Comparison of ENCODE assay signal across 8 cellular contexts in genomic region chr2:25250331-25251031, GRCh38.
DNase-seq lines count a peak whose midpoint lies in the region; ATAC-seq and TF ChIP-seq lines count a peak whose summit lies in the region.

No MANE protein-coding gene starts in this region.

- no peaks in the 10 kb centered on the region for H3K9me3 Mint-ChIP-seq in activated CD4-positive, alpha-beta memory T cell treated with anti-CD3 and anti-CD28 coated beads for 36 hours

- H3K4me1 ChIP-seq in spleen (peaks cover 12 to 73% (median 32%) of the 10 kb centered on the region in 6 donors), esophagus muscularis mucosa (peaks cover 17 to 30% (median 24%) of the 10 kb centered on the region in 4 donors)

- POLR2A ChIA-PET in activated CD4-positive, alpha-beta memory T cell treated with anti-CD3 and anti-CD28 coated beads for 36 hours (lab: Charles Lee): interaction anchor here (0.9 kb wide), 1 partner anchor 25 kb away, joined by 3 read pairs; no protein-coding TSS in a partner anchor

- H3K27me3 Mint-ChIP-seq in activated CD4-positive, alpha-beta memory T cell treated with anti-CD3 and anti-CD28 coated beads for 36 hours: no peaks in the 10 kb centered on the region

- TF ChIP-seq POLR2A in spleen (IDR thresholded peaks at IDR 0.05): no peak
- no peak for TF ChIP-seq POLR2A in esophagus muscularis mucosa (IDR thresholded peaks at IDR 0.05; ENCODE audit: low read depth)

- CTCF ChIA-PET in activated CD4-positive, alpha-beta memory T cell treated with anti-CD3 and anti-CD28 coated beads for 36 hours (lab: Charles Lee): interaction anchor here (0.7 to 1.2 kb wide), 6 partner anchors 10 to 275 kb away, joined by 3 to 4 read pairs (median 3); no protein-coding TSS in a partner anchor

- H3K4me1 Mint-ChIP-seq in activated CD4-positive, alpha-beta memory T cell treated with anti-CD3 and anti-CD28 coated beads for 36 hours (ENCODE audit: low read depth): peaks cover 23% of the 10 kb centered on the region

- H3K4me3 ChIP-seq in fibroblast of mammary gland (ENCODE audit: control insufficient read depth, low read depth, low read length): no peak overlapping the region
- H3K4me3 ChIP-seq in spleen: peak overlapping the region in 5 of 8 donors; percentile 52 to 82 (median 61)
- H3K4me3 ChIP-seq in esophagus muscularis mucosa: no peak overlapping the region

- H3K27ac ChIP-seq in spleen: peak overlapping the region in 6 of 8 donors; percentile 83 to 91 (median 88)
- peak overlapping the region in 1 of 4 donors; percentile 85 for H3K27ac ChIP-seq in esophagus muscularis mucosa (replicated peaks in 1 of 4)

- TF ChIP-seq CTCF in GM20000 (IDR thresholded peaks at IDR 0.05; ENCODE audit: extremely low read depth, missing control alignments): no peak
- TF ChIP-seq CTCF in fibroblast of mammary gland (conservative IDR thresholded peaks at IDR 0.05; ENCODE audit: control insufficient read depth, insufficient read depth, low read depth, low read length): no peak
- TF ChIP-seq CTCF in spleen (IDR thresholded peaks at IDR 0.05 in 8 of 11, conservative IDR thresholded peaks at IDR 0.05 in 3 of 11): no peak
- TF ChIP-seq CTCF in esophagus muscularis mucosa (IDR thresholded peaks at IDR 0.05): no peak

- peak overlapping the region; percentile 76 for H3K27ac Mint-ChIP-seq in activated CD4-positive, alpha-beta memory T cell treated with anti-CD3 and anti-CD28 coated beads for 36 hours

- H3K36me3 ChIP-seq in spleen: peaks cover 4 to 43% (median 31%) of the 10 kb centered on the region in 6 donors
- peaks cover 34 to 41% (median 38%) of the 10 kb centered on the region in 4 donors for H3K36me3 ChIP-seq in esophagus muscularis mucosa

- 54 to 69% (median 57%) methylated on average over 27 of the region's 27 CpGs for WGBS in spleen, 5 donors
- WGBS in esophagus muscularis mucosa: 77% methylated on average over 17 of the region's 27 CpGs

- no peak for TF ChIP-seq EP300 in esophagus muscularis mucosa (IDR thresholded peaks at IDR 0.05)

- peak overlapping the region; percentile 75 for H3K4me3 Mint-ChIP-seq in activated CD4-positive, alpha-beta memory T cell treated with anti-CD3 and anti-CD28 coated beads for 36 hours

- peaks cover 45% of the 10 kb centered on the region for H3K36me3 Mint-ChIP-seq in activated CD4-positive, alpha-beta memory T cell treated with anti-CD3 and anti-CD28 coated beads for 36 hours

- intact Hi-C loops in activated CD4-positive, alpha-beta memory T cell treated with anti-CD3 and anti-CD28 coated beads for 36 hours (cut with micrococcal nuclease): no loop called here
- intact Hi-C loops in spleen (cut with DNase I; ENCODE audit: low total_unique reads) (no loop called here), esophagus muscularis mucosa (cut with DNase I) (no loop called here)

- peak; percentile 62 for DNase-seq in GM20000 (ENCODE audit: low spot score)
- DNase-seq in activated CD4-positive, alpha-beta memory T cell treated with anti-CD3 and anti-CD28 coated beads for 36 hours: peak; percentile 27
- DNase-seq in fibroblast of mammary gland (ENCODE audit: low read depth): peak; percentile 78
- no peak for DNase-seq in spleen
- DNase-seq in central memory CD4-positive, alpha-beta T cell: no peak
- no peak for DNase-seq in esophagus muscularis mucosa (ENCODE audit: extremely low spot score)

- H3K9me3 ChIP-seq in spleen (no peaks in the 10 kb centered on the region), esophagus muscularis mucosa (no peaks in the 10 kb centered on the region)

- ATAC-seq in HG02798 (IDR thresholded peaks at IDR 0.05; ENCODE audit: poor library complexity, unreplicated experiment) (no peak), GM19455 (IDR thresholded peaks at IDR 0.05; ENCODE audit: unreplicated experiment) (no peak)

- H3K27me3 ChIP-seq in spleen (replicated peaks in 1 of 7) (no peaks in the 10 kb centered on the region), esophagus muscularis mucosa (no peaks in the 10 kb centered on the region)

Comparison
In these comparisons a context has a peak if more than half of its experiments do, and no peak if none do; other contexts are left out.
1. DNase-seq: peak in GM20000 (single experiment), activated CD4-positive, alpha-beta memory T cell treated with anti-CD3 and anti-CD28 coated beads for 36 hours (single experiment) and fibroblast of mammary gland (single experiment); none in spleen (single experiment), central memory CD4-positive, alpha-beta T cell (single experiment) and esophagus muscularis mucosa (single experiment).
2. H3K4me3 ChIP-seq: peak in spleen (5 of 8); none in fibroblast of mammary gland (single experiment) and esophagus muscularis mucosa (0 of 4).